15 cellular contexts compared by ENCODE assay signal in the genomic region with DNA sequence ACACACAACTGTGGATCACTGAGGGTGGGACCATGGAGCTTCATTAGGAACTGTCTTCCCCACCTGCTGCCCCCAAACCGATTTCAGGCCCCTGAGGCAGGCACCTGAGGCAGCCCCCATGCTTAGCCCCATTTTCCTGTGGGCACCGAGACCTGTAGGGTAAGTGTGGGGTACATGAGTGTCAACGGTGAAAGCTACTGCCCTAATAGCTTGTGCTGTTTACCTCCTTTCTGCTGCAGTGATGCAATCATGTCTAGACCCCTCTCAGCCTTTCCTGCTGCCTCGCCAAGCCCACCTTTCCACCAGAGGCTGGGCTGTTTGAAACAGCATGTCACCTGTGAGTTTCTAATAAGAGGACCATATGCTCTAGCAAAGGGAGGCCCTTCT.
"Had no signal": no experiment of that assay in that cellular context is flagged by ENCODE, and none has a peak within 500 bp of the region (broad histone marks: within the 10 kb centered on the region; RNA-seq: fewer than 3 reads in every experiment).

No MANE protein-coding gene starts in this region.

- H3K4me1 ChIP-seq: upper lobe of left lung had no signal

- H3K36me3 Mint-ChIP-seq: activated naive CD4-positive, alpha-beta T cell treated with anti-CD3 and anti-CD28 coated beads, Interleukin-2, amount 10 ng/mL, durations not matched to agents 7 days and 5 days; stimulated activated naive B cell treated with anti-CD40 and anti-IgM and Interleukin-4, amounts not matched to agents 10 μg/mL and 1 μg/mL and 100 μg/mL, for 72 hours had no signal

- H3K9me3 ChIP-seq: esophagus muscularis mucosa, neutrophil, right lobe of liver, upper lobe of left lung had no signal

- DNase-seq: activated B cell treated with CpG ODN at 0.5 μM for 24 hours; activated CD4-positive, alpha-beta T cell treated with anti-CD3 and anti-CD28 coated beads, Interleukin-2, amount 10 ng/mL, durations not matched to agents 7 days and 5 days; activated CD8-positive, alpha-beta memory T cell treated with anti-CD3 and anti-CD28 coated beads for 24 hours; activated naive CD4-positive, alpha-beta T cell treated with anti-CD3 and anti-CD28 coated beads, Interleukin-2, amount 10 ng/mL, durations not matched to agents 7 days and 5 days; activated T-cell treated with anti-CD3 and anti-CD28 coated beads for 4 hours; kidney glomerular epithelial cell; stimulated activated CD4-positive, alpha-beta T cell treated with anti-CD3 and anti-CD28 coated beads, Interleukin-2, amount 100 ng/mL, for 24 hours; stimulated activated naive B cell treated with anti-CD40 and anti-IgM and Interleukin-4, amounts not matched to agents 10 μg/mL and 1 μg/mL and 100 μg/mL, for 72 hours; upper lobe of left lung had no signal

- H3K36me3 ChIP-seq: brain microvascular endothelial cell, neutrophil, right lobe of liver, upper lobe of left lung had no signal

- H3K27ac ChIP-seq: brain microvascular endothelial cell, esophagus muscularis mucosa, neutrophil, right lobe of liver, upper lobe of left lung had no signal

- H3K27ac Mint-ChIP-seq: activated B cell treated with CpG ODN at 0.5 μM for 24 hours; activated CD4-positive, alpha-beta T cell treated with anti-CD3 and anti-CD28 coated beads, Interleukin-2, amount 10 ng/mL, durations not matched to agents 7 days and 5 days; activated naive CD4-positive, alpha-beta T cell treated with anti-CD3 and anti-CD28 coated beads, Interleukin-2, amount 10 ng/mL, durations not matched to agents 7 days and 5 days; activated T-helper 2 cell treated with anti-CD3 and anti-CD28 coated beads, Interferon-gamma antibody, Interleukin-2, Interleukin-4, amounts not matched to agents 10 μg/mL and 5 μg/mL and 100 μg/mL, durations not matched to agents 14 hours and 24 hours and 36 hours; dendritic cell treated with granulocyte-macrophage colony-stimulating factor and Interleukin-4, amounts not matched to agents 40 ng/mL and 50 ng/mL, for 4 days; stimulated activated naive B cell treated with anti-CD40 and anti-IgM and Interleukin-4, amounts not matched to agents 10 μg/mL and 1 μg/mL and 100 μg/mL, for 72 hours had no signal

- H3K27me3 ChIP-seq: esophagus muscularis mucosa, right lobe of liver, upper lobe of left lung had no signal

- H3K4me1 Mint-ChIP-seq: activated B cell treated with CpG ODN at 0.5 μM for 24 hours; activated CD4-positive, alpha-beta T cell treated with anti-CD3 and anti-CD28 coated beads, Interleukin-2, amount 10 ng/mL, durations not matched to agents 7 days and 5 days; activated naive CD4-positive, alpha-beta T cell treated with anti-CD3 and anti-CD28 coated beads, Interleukin-2, amount 10 ng/mL, durations not matched to agents 7 days and 5 days; stimulated activated naive B cell treated with anti-CD40 and anti-IgM and Interleukin-4, amounts not matched to agents 10 μg/mL and 1 μg/mL and 100 μg/mL, for 72 hours had no signal

- H3K9me3 Mint-ChIP-seq: activated B cell treated with CpG ODN at 0.5 μM for 24 hours; activated CD4-positive, alpha-beta T cell treated with anti-CD3 and anti-CD28 coated beads, Interleukin-2, amount 10 ng/mL, durations not matched to agents 7 days and 5 days; activated naive CD4-positive, alpha-beta T cell treated with anti-CD3 and anti-CD28 coated beads, Interleukin-2, amount 10 ng/mL, durations not matched to agents 7 days and 5 days; activated T-helper 2 cell treated with anti-CD3 and anti-CD28 coated beads, Interferon-gamma antibody, Interleukin-2, Interleukin-4, amounts not matched to agents 10 μg/mL and 5 μg/mL and 100 μg/mL, durations not matched to agents 14 hours and 24 hours and 36 hours; dendritic cell treated with granulocyte-macrophage colony-stimulating factor and Interleukin-4, amounts not matched to agents 40 ng/mL and 50 ng/mL, for 4 days; stimulated activated naive B cell treated with anti-CD40 and anti-IgM and Interleukin-4, amounts not matched to agents 10 μg/mL and 1 μg/mL and 100 μg/mL, for 72 hours had no signal

- H3K4me3 ChIP-seq: esophagus muscularis mucosa, right lobe of liver, upper lobe of left lung had no signal

- H3K4me3 Mint-ChIP-seq: activated B cell treated with CpG ODN at 0.5 μM for 24 hours; activated CD4-positive, alpha-beta T cell treated with anti-CD3 and anti-CD28 coated beads, Interleukin-2, amount 10 ng/mL, durations not matched to agents 7 days and 5 days; activated naive CD4-positive, alpha-beta T cell treated with anti-CD3 and anti-CD28 coated beads, Interleukin-2, amount 10 ng/mL, durations not matched to agents 7 days and 5 days; dendritic cell treated with granulocyte-macrophage colony-stimulating factor and Interleukin-4, amounts not matched to agents 40 ng/mL and 50 ng/mL, for 4 days; stimulated activated naive B cell treated with anti-CD40 and anti-IgM and Interleukin-4, amounts not matched to agents 10 μg/mL and 1 μg/mL and 100 μg/mL, for 72 hours had no signal
